Comparison of ENCODE assay signal across 8 cellular contexts in the genomic region with DNA sequence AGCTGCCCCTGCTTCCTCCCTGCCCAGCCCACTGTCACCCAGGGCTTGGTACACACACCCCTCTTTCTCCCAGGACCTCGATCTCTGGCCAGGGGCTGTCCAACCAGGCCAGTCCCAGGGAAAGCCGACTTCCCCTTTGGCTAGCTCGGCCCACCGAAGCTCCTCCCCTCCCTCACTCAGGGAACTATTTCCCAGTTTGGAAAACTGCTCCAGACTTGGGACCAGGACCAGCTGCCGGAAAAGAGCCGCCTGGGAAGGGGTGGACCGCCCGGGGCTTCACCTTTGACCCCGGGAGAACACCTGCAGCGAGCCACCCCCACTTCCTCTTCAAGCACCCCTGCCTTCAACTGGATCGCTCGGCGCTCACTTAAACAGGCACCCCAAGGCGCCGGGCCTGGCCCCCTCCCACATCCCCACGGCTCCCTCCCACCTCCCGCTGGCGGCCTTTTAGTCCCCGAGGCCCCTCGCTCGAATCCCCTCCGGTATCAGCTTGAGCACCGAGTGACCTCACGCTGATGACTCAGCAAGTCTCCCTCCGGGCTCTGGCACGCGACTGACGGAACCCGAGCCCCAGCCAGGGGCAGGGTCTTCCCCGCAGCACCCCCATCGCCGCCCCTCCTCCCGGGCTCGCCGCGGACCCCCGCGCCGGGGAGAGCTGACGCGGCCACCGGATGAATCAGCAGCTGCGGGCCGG. TPM values are rescaled to one million over a fixed set of nuclear protein-coding genes. Genes with fewer than 3 reads are reported as not detected.
DNase-seq lines count a peak whose midpoint lies in the region; ATAC-seq and TF ChIP-seq lines count a peak whose summit lies in the region.

No MANE protein-coding gene starts in this region.

- H3K27ac ChIP-seq in neural cell (ENCODE audit: low read length) = no peak overlapping the region
- peak overlapping the region; percentile 78 for H3K27ac ChIP-seq in temporal lobe (ENCODE audit: low read depth, low read length)

- peak overlapping the region; percentile 72 for H3K4me3 ChIP-seq in neural cell (ENCODE audit: low read length)

- TF ChIP-seq EP300 in neural cell (conservative IDR thresholded peaks at IDR 0.05; ENCODE audit: poor library complexity, severe bottlenecking) = no peak

- TF ChIP-seq CTCF in neural cell (IDR thresholded peaks at IDR 0.05; ENCODE audit: poor library complexity, severe bottlenecking) = no peak

- peak overlapping the region; percentile 73 for H3K4me2 ChIP-seq in neural cell (ENCODE audit: low read length)

- H3K79me2 ChIP-seq in neural cell (replicated peaks; ENCODE audit: insufficient read depth, low read length) = peaks cover 23% of the 10 kb centered on the region

- no peaks in the 10 kb centered on the region for H3K36me3 ChIP-seq in neural cell (ENCODE audit: insufficient read depth, low read length)

- no peaks in the 10 kb centered on the region for H3K9me3 ChIP-seq in neural cell (ENCODE audit: low read length)

- H4K20me1 ChIP-seq in neural cell (ENCODE audit: insufficient read depth) = no peaks in the 10 kb centered on the region

- peak overlapping the region; percentile 68 for H3K9ac ChIP-seq in neural cell (ENCODE audit: low read length)

- peak in 2 of 3 experiments; percentile 53 to 63 for DNase-seq in NCI-H1417 (lab: John Stamatoyannopoulos, UW)
- DNase-seq in NCI-H1417 treated with DMSO at 0.1 percent for 48 hours (lab: John Stamatoyannopoulos, UW) = no peak
- peak; percentile 78 for DNase-seq in RPMI8226
- peak; percentile 61 for DNase-seq in activated T-helper 9 cell treated with anti-CD3 and anti-CD28 coated beads, Interleukin-2, amount 50 U/mL, for 16 hours (ENCODE audit: low read depth)
- DNase-seq in fibroblast of the conjunctiva (ENCODE audit: low read depth) = peak; percentile 47

- no peaks in the 10 kb centered on the region for H3F3A ChIP-seq in neural cell (ENCODE audit: insufficient read depth, low read length, poor library complexity, severe bottlenecking)

- TF ChIP-seq RAD21 in neural cell (conservative IDR thresholded peaks at IDR 0.05) = no peak

- no peaks in the 10 kb centered on the region for H3K9me2 ChIP-seq in neural cell (ENCODE audit: insufficient read depth, low read length)

- no peaks in the 10 kb centered on the region for H3K27me3 ChIP-seq in neural cell (ENCODE audit: insufficient read depth, low read depth, low read length)

- peak; percentile 8 for ATAC-seq in HG03108 (IDR thresholded peaks at IDR 0.05; ENCODE audit: unreplicated experiment)

- no peak overlapping the region for H2AFZ ChIP-seq in neural cell (ENCODE audit: low read depth, low read length)

TF ChIP-seq in neural cell, 6 proteins besides CTCF, POLR2A, EP300 and RAD21:
- TF ChIP-seq POLR2AphosphoS5 (IDR thresholded peaks at IDR 0.05) (no peak), MXI1 (conservative IDR thresholded peaks at IDR 0.05; ENCODE audit: poor library complexity, severe bottlenecking) (no peak), EZH2 (IDR thresholded peaks at IDR 0.05; ENCODE audit: borderline replicate concordance, insufficient read depth, low read length, poor library complexity, severe bottlenecking) (no peak), SMC3 (conservative IDR thresholded peaks at IDR 0.05; ENCODE audit: poor library complexity) (no peak), TAF1 (IDR thresholded peaks at IDR 0.05; ENCODE audit: low read depth) (no peak)
- TF ChIP-seq, protein P1, sequence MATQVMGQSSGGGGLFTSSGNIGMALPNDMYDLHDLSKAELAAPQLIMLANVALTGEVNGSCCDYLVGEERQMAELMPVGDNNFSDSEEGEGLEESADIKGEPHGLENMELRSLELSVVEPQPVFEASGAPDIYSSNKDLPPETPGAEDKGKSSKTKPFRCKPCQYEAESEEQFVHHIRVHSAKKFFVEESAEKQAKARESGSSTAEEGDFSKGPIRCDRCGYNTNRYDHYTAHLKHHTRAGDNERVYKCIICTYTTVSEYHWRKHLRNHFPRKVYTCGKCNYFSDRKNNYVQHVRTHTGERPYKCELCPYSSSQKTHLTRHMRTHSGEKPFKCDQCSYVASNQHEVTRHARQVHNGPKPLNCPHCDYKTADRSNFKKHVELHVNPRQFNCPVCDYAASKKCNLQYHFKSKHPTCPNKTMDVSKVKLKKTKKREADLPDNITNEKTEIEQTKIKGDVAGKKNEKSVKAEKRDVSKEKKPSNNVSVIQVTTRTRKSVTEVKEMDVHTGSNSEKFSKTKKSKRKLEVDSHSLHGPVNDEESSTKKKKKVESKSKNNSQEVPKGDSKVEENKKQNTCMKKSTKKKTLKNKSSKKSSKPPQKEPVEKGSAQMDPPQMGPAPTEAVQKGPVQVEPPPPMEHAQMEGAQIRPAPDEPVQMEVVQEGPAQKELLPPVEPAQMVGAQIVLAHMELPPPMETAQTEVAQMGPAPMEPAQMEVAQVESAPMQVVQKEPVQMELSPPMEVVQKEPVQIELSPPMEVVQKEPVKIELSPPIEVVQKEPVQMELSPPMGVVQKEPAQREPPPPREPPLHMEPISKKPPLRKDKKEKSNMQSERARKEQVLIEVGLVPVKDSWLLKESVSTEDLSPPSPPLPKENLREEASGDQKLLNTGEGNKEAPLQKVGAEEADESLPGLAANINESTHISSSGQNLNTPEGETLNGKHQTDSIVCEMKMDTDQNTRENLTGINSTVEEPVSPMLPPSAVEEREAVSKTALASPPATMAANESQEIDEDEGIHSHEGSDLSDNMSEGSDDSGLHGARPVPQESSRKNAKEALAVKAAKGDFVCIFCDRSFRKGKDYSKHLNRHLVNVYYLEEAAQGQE (IDR thresholded peaks at IDR 0.05; ENCODE audit: borderline replicate concordance) = no peak
TF ChIP-seq in neural cell: peak in this region for 0.

RNA-seq across cellular contexts. Expression of a gene that starts 0.9 kb away (rescaled TPM):
- polyA plus RNA-seq in neural cell = 11.8 and 12.4 TPM in 2 replicates
- polyA minus RNA-seq in neural cell = 13.5 and 14.4 TPM in 2 replicates
- total RNA-seq in temporal lobe = 11.3 TPM

RNA-seq across cellular contexts. Expression of a gene that starts 8.6 kb away (rescaled TPM):
- 44.5 and 54.4 TPM in 2 replicates for polyA plus RNA-seq in neural cell
- polyA minus RNA-seq in neural cell = 11.9 and 16.6 TPM in 2 replicates
- total RNA-seq in temporal lobe = 8.6 TPM

RNA-seq across cellular contexts. Expression of a gene that starts 10.5 kb away (rescaled TPM):
- 41.7 and 61.0 TPM in 2 replicates for polyA plus RNA-seq in neural cell
- 18.9 and 23.1 TPM in 2 replicates for polyA minus RNA-seq in neural cell
- 13.8 TPM for total RNA-seq in temporal lobe

RNA-seq across cellular contexts. Expression of a gene that starts 15.4 kb away (rescaled TPM):
- polyA plus RNA-seq in neural cell = 28.9 and 35.3 TPM in 2 replicates
- 22.8 and 28.7 TPM in 2 replicates for polyA minus RNA-seq in neural cell
- total RNA-seq in temporal lobe = 24.6 TPM

RNA-seq across cellular contexts. Expression of a gene that starts 20.4 kb away (rescaled TPM):
- 1.1 and 1.2 TPM in 2 replicates for polyA plus RNA-seq in neural cell
- 0.81 and 1.5 TPM in 2 replicates for polyA minus RNA-seq in neural cell
- total RNA-seq in temporal lobe = not detected
